In the genomic region with DNA sequence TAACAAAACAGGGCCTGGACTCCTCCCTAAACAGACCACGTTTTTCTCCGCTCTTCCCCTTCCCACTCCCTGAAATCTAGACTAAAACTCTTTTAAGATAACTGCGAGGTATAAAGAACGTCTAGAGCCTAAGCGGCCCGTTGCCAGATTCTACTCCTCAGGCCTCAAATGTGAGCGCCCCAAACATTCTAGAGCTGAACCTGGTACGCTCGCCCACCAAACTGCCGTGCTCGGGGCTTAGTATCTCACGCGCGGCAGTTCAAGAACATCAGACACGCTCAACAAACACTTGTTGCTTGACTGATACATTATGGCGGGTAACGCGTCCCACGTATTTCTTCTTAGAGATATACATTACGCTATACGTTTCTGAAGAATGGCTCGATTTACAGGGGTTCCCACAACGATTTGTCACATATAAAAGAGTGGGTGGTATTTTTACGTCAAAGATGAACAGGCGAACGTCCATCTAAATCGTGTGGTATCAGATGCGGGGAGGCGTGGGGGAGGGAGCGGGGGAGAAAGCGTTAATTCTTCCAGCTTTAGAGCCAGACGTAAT, we compare ENCODE assay signal across 8 cellular contexts. TPM values are rescaled to one million over a fixed set of nuclear protein-coding genes. Genes with fewer than 3 reads are reported as not detected.
DNase-seq lines count a peak whose midpoint lies in the region; ATAC-seq lines count a peak whose summit lies in the region.

No MANE protein-coding gene starts in this region.

- peaks cover 9% of the 10 kb centered on the region for H3K79me1 ChIP-seq in mesenchymal stem cell (replicated peaks; ENCODE audit: low read length, poor library complexity, severe bottlenecking)

- H3K4me3 Mint-ChIP-seq in activated CD4-positive, alpha-beta T cell treated with anti-CD3 and anti-CD28 coated beads, Interleukin-2, amount 10 ng/mL, durations not matched to agents 24 days and 14 days = peak overlapping the region; percentile 99

- H3K27ac ChIP-seq in duodenal mucosa (ENCODE audit: low read depth, low read length) = peak overlapping the region; percentile 91
- peak overlapping the region; percentile 88 for H3K27ac ChIP-seq in mesenchymal stem cell (ENCODE audit: low read length, poor library complexity, severe bottlenecking)

- no peak overlapping the region for H2AFZ ChIP-seq in mesenchymal stem cell (ENCODE audit: low read depth, low read length)

- no peaks in the 10 kb centered on the region for H3K36me3 ChIP-seq in duodenal mucosa (ENCODE audit: control insufficient read depth in 1 of 2, insufficient read depth in 2 of 2, low read length in 2 of 2)
- peaks cover 0 to 20% of the 10 kb centered on the region in 2 experiments for H3K36me3 ChIP-seq in mesenchymal stem cell (ENCODE audit: control insufficient read depth in 1 of 2, insufficient read depth in 2 of 2, low read depth in 1 of 2, low read length in 2 of 2)

- H2BK120ac ChIP-seq in mesenchymal stem cell (ENCODE audit: low read depth, low read length) = no peak overlapping the region

- H3K9me3 ChIP-seq in duodenal mucosa (ENCODE audit: control insufficient read depth in 1 of 2, low read length in 2 of 2) (no peaks in the 10 kb centered on the region), mesenchymal stem cell (ENCODE audit: control insufficient read depth, low read length) (no peaks in the 10 kb centered on the region)

- peak overlapping the region; percentile 1 to 59 for H3K18ac ChIP-seq in mesenchymal stem cell (ENCODE audit: low read depth in 1 of 2, low read length in 2 of 2)

- H2AK5ac ChIP-seq in mesenchymal stem cell (ENCODE audit: low read length, severe bottlenecking) = peak overlapping the region; percentile 41

- intact Hi-C loops in activated CD4-positive, alpha-beta T cell treated with anti-CD3 and anti-CD28 coated beads, Interleukin-2, amount 10 ng/mL, durations not matched to agents 24 days and 14 days (cut with micrococcal nuclease) = loop anchor here (1.0 kb wide), 6 partner anchors 11 to 525 kb away; a partner anchor contains a TSS

- no peak overlapping the region for H2BK12ac ChIP-seq in mesenchymal stem cell (ENCODE audit: low read length in 2 of 2)

- no peak overlapping the region for H2BK15ac ChIP-seq in mesenchymal stem cell (ENCODE audit: low read depth, poor library complexity, severe bottlenecking)

- H3K23ac ChIP-seq in mesenchymal stem cell (ENCODE audit: low read length in 2 of 2) = no peak overlapping the region

- H3K27me3 Mint-ChIP-seq in activated CD4-positive, alpha-beta T cell treated with anti-CD3 and anti-CD28 coated beads, Interleukin-2, amount 10 ng/mL, durations not matched to agents 24 days and 14 days = no peaks in the 10 kb centered on the region

- DNase-seq in SIG-M5 treated with dmso at 0.1 percent for 504 hours (lab: John Stamatoyannopoulos, UW; ENCODE audit: unreplicated experiment) = peak; percentile 44
- DNase-seq in SIG-M5 (lab: John Stamatoyannopoulos, UW) = no peak
- DNase-seq in NCI-H1694 treated with DMSO at 0.1 percent for 48 hours (lab: John Stamatoyannopoulos, UW) = peak; percentile 46
- peak; percentile 83 for DNase-seq in activated CD4-positive, alpha-beta T cell treated with anti-CD3 and anti-CD28 coated beads, Interleukin-2, amount 10 ng/mL, durations not matched to agents 24 days and 14 days
- peak; percentile 70 for DNase-seq in mesenchymal stem cell
- DNase-seq in stimulated activated CD8-positive, alpha-beta memory T cell treated with anti-CD3 and anti-CD28 coated beads, Interleukin-2, amount 100 ng/mL, for 48 hours (ENCODE audit: low read depth in 2 of 2) = peak; percentile 14 to 33

- H3K4me1 ChIP-seq in duodenal mucosa (ENCODE audit: control insufficient read depth in 1 of 2, insufficient read depth in 2 of 2, low read length in 2 of 2) (peaks cover 6 to 10% of the 10 kb centered on the region in 2 donors), mesenchymal stem cell (ENCODE audit: control insufficient read depth, insufficient read depth, low read depth, low read length) (peaks cover 3% of the 10 kb centered on the region)

- H3K27me3 ChIP-seq in duodenal mucosa (ENCODE audit: control insufficient read depth in 1 of 2, insufficient read depth in 2 of 2, low read length in 2 of 2) (no peaks in the 10 kb centered on the region), mesenchymal stem cell (ENCODE audit: control insufficient read depth in 1 of 2, insufficient read depth in 1 of 2, low read length in 2 of 2) (no peaks in the 10 kb centered on the region)

- H4K8ac ChIP-seq in mesenchymal stem cell (ENCODE audit: low read length) = peak overlapping the region; percentile 7

- H4K91ac ChIP-seq in mesenchymal stem cell (ENCODE audit: low read length) = no peak overlapping the region

- ATAC-seq in HG02884 (IDR thresholded peaks at IDR 0.05; ENCODE audit: unreplicated experiment) = no peak

- H3K4me2 ChIP-seq in mesenchymal stem cell (ENCODE audit: low read length, poor library complexity, severe bottlenecking) = peak overlapping the region; percentile 68

- peak overlapping the region; percentile 76 to 81 for H3K9ac ChIP-seq in duodenal mucosa (ENCODE audit: low read depth in 1 of 2, low read length in 2 of 2)
- peak overlapping the region; percentile 99 for H3K9ac ChIP-seq in mesenchymal stem cell (ENCODE audit: low read length)

- H3K4me1 Mint-ChIP-seq in activated CD4-positive, alpha-beta T cell treated with anti-CD3 and anti-CD28 coated beads, Interleukin-2, amount 10 ng/mL, durations not matched to agents 24 days and 14 days = peaks cover 40% of the 10 kb centered on the region

- H3K14ac ChIP-seq in mesenchymal stem cell (ENCODE audit: low read length in 2 of 2) = peak overlapping the region; percentile 13 to 26

- peak overlapping the region in 1 of 2 experiments; percentile 34 for H3K4ac ChIP-seq in mesenchymal stem cell (ENCODE audit: low read depth in 1 of 2, low read length in 2 of 2)

- no peaks in the 10 kb centered on the region for H3K9me3 Mint-ChIP-seq in activated CD4-positive, alpha-beta T cell treated with anti-CD3 and anti-CD28 coated beads, Interleukin-2, amount 10 ng/mL, durations not matched to agents 24 days and 14 days

- peak overlapping the region; percentile 100 for H3K27ac Mint-ChIP-seq in activated CD4-positive, alpha-beta T cell treated with anti-CD3 and anti-CD28 coated beads, Interleukin-2, amount 10 ng/mL, durations not matched to agents 24 days and 14 days

- H3K36me3 Mint-ChIP-seq in activated CD4-positive, alpha-beta T cell treated with anti-CD3 and anti-CD28 coated beads, Interleukin-2, amount 10 ng/mL, durations not matched to agents 24 days and 14 days (ENCODE audit: low read depth) = peaks cover 21% of the 10 kb centered on the region

- H2BK5ac ChIP-seq in mesenchymal stem cell (ENCODE audit: low read depth, low read length, poor library complexity, severe bottlenecking) = no peak overlapping the region

- peak overlapping the region; percentile 91 to 94 for H3K4me3 ChIP-seq in duodenal mucosa (ENCODE audit: low read depth in 1 of 2, low read length in 2 of 2)
- peak overlapping the region; percentile 87 to 99 for H3K4me3 ChIP-seq in mesenchymal stem cell (ENCODE audit: insufficient read depth in 1 of 2, low read depth in 1 of 2, low read length in 2 of 2)

- WGBS in mesenchymal stem cell = under 1% methylated on average over 29 of the region's 32 CpGs

RNA-seq across cellular contexts. Expression of a gene that starts 0.6 kb away (rescaled TPM):
- 14.0 and 15.6 TPM in 2 replicates for total RNA-seq in activated CD4-positive, alpha-beta T cell treated with anti-CD3 and anti-CD28 coated beads, Interleukin-2, amount 10 ng/mL, durations not matched to agents 24 days and 14 days
- 21.5 TPM for polyA plus RNA-seq in mesenchymal stem cell (2013, experiment 1 of 2)
- polyA plus RNA-seq in mesenchymal stem cell (2013, experiment 2 of 2) = 22.9 TPM

RNA-seq across cellular contexts. Expression of a gene that starts 0.8 kb away (rescaled TPM):
- total RNA-seq in activated CD4-positive, alpha-beta T cell treated with anti-CD3 and anti-CD28 coated beads, Interleukin-2, amount 10 ng/mL, durations not matched to agents 24 days and 14 days = 14.5 and 15.1 TPM in 2 replicates
- 18.3 TPM for polyA plus RNA-seq in mesenchymal stem cell (2013, experiment 1 of 2)
- 18.6 TPM for polyA plus RNA-seq in mesenchymal stem cell (2013, experiment 2 of 2)

RNA-seq across cellular contexts. Expression of a gene that starts 21.4 kb away (rescaled TPM):
- 46.9 and 47.1 TPM in 2 replicates for total RNA-seq in activated CD4-positive, alpha-beta T cell treated with anti-CD3 and anti-CD28 coated beads, Interleukin-2, amount 10 ng/mL, durations not matched to agents 24 days and 14 days
- polyA plus RNA-seq in mesenchymal stem cell (2013, experiment 1 of 2) = 66.2 TPM
- 72.8 TPM for polyA plus RNA-seq in mesenchymal stem cell (2013, experiment 2 of 2)

RNA-seq across cellular contexts. Expression of a gene that starts 25.6 kb away (rescaled TPM):
- total RNA-seq in activated CD4-positive, alpha-beta T cell treated with anti-CD3 and anti-CD28 coated beads, Interleukin-2, amount 10 ng/mL, durations not matched to agents 24 days and 14 days = 5.5 and 6.1 TPM in 2 replicates
- 10.3 TPM for polyA plus RNA-seq in mesenchymal stem cell (2013, experiment 1 of 2)
- polyA plus RNA-seq in mesenchymal stem cell (2013, experiment 2 of 2) = 10.4 TPM
